Comparison of ENCODE assay signal across 7 cellular contexts in the genomic region with DNA sequence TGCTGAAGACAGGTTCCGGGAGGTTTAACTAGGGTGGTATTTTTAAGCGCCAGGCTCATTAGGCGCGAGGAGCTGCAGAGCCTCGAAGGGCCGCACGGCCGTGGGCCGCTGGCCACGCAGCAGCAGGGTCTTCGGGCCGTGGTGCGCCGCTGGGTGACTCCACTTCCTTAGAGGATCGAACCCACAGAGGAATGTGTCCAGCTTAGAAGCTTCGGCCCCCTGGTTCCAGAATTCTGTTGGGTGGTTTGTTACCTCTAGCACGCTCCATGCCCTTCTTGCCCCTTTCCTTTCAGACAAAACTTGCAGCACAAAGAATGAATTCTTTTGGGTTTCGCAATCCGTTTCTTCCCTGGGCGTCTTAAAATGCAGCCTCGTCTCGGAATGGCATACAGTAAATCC. TPM values are rescaled to one million over a fixed set of nuclear protein-coding genes. Genes with fewer than 3 reads are reported as not detected.
DNase-seq lines count a peak whose midpoint lies in the region; FAIRE-seq and TF ChIP-seq lines count a peak whose summit lies in the region.

No MANE protein-coding gene starts in this region.

- H3K4me3 ChIP-seq in Jurkat, Clone E6-1 (ENCODE audit: low read length): peak overlapping the region; percentile 86
- peak overlapping the region; percentile 73 for H3K4me3 ChIP-seq in brain microvascular endothelial cell (ENCODE audit: low read depth, low read length)

- H3K27ac ChIP-seq in brain microvascular endothelial cell: peak overlapping the region; percentile 96

- in situ Hi-C loops in brain microvascular endothelial cell (cut with HindIII; ENCODE audit: low pct_ligation_motif_present, low sequenced_read_pairs): no loop called here

- no peak; the same call in 1 of the 2 replicates for TF ChIP-seq POLR2A in GM12891 (IDR thresholded peaks at IDR 0.05; ENCODE audit: low read depth, low read length)

- peak; percentile 71 for FAIRE-seq in GM12891 (lab: Jason Lieb, UNC)

- no peak for DNase-seq in GM12891 (ENCODE audit: insufficient read length, low spot score)
- DNase-seq in Jurkat, Clone E6-1 (ENCODE audit: low read depth, low spot score): no peak
- DNase-seq in brain microvascular endothelial cell: peak; percentile 40
- DNase-seq in iris pigment epithelial cell (ENCODE audit: low read depth): peak; percentile 79
- peak; percentile 3 for DNase-seq in stimulated activated CD8-positive, alpha-beta memory T cell treated with anti-CD3 and anti-CD28 coated beads, Interleukin-15, amount 100 ng/mL, for 24 hours (ENCODE audit: low read depth)
- no peak for DNase-seq in NCI-H1417 treated with DMSO at 0.1 percent for 48 hours (lab: John Stamatoyannopoulos, UW)
- DNase-seq in islet precursor cell: no peak

- H3K36me3 ChIP-seq in brain microvascular endothelial cell (replicated peaks): peaks cover 17% of the 10 kb centered on the region

- H3K27me3 ChIP-seq in brain microvascular endothelial cell (replicated peaks): no peaks in the 10 kb centered on the region

- peak; percentile 13 for TF ChIP-seq CTCF in brain microvascular endothelial cell (IDR thresholded peaks at IDR 0.05; ENCODE audit: low read depth, low read length, missing control alignments)

TF ChIP-seq in GM12891, 5 proteins besides CTCF, POLR2A, EP300 and RAD21:
- 0 out of 2 replicates have a peak, but pooled peaks have one; percentile 10 for TF ChIP-seq POLR2AphosphoS5 (IDR thresholded peaks at IDR 0.05; ENCODE audit: low read depth, low read length)
- TF ChIP-seq POU2F2 (IDR thresholded peaks at IDR 0.05; ENCODE audit: low read depth, low read length): no peak
TF ChIP-seq in GM12891: peak in this region for 1.

RNA-seq across cellular contexts. Expression of a gene that starts 0.8 kb away (rescaled TPM):
- polyA plus RNA-seq in GM12891 (2012; ENCODE audit: low read depth, missing spikeins): 26.1 TPM
- polyA plus RNA-seq in Jurkat, Clone E6-1 (2012; ENCODE audit: insufficient read depth, insufficient read length): 33.2 TPM

RNA-seq across cellular contexts. Expression of a gene that starts 44.0 kb away (rescaled TPM):
- not detected for polyA plus RNA-seq in GM12891 (2012; ENCODE audit: low read depth, missing spikeins)
- not detected for polyA plus RNA-seq in Jurkat, Clone E6-1 (2012; ENCODE audit: insufficient read depth, insufficient read length)

RNA-seq across cellular contexts. Expression of a gene that starts 54.0 kb away (rescaled TPM):
- 17.7 TPM for polyA plus RNA-seq in GM12891 (2012; ENCODE audit: low read depth, missing spikeins)
- 35.3 TPM for polyA plus RNA-seq in Jurkat, Clone E6-1 (2012; ENCODE audit: insufficient read depth, insufficient read length)

Comparison
In these comparisons a context has a peak if more than half of its experiments do, and no peak if none do; other contexts are left out.
1. DNase-seq: peak in brain microvascular endothelial cell (single experiment), iris pigment epithelial cell (single experiment) and stimulated activated CD8-positive, alpha-beta memory T cell treated with anti-CD3 and anti-CD28 coated beads, Interleukin-15, amount 100 ng/mL, for 24 hours (single experiment); none in GM12891 (single experiment), Jurkat, Clone E6-1 (single experiment), NCI-H1417 treated with DMSO at 0.1 percent for 48 hours (single experiment) and islet precursor cell (single experiment).